Comparison of ENCODE assay signal across 9 cellular contexts in the genomic region with DNA sequence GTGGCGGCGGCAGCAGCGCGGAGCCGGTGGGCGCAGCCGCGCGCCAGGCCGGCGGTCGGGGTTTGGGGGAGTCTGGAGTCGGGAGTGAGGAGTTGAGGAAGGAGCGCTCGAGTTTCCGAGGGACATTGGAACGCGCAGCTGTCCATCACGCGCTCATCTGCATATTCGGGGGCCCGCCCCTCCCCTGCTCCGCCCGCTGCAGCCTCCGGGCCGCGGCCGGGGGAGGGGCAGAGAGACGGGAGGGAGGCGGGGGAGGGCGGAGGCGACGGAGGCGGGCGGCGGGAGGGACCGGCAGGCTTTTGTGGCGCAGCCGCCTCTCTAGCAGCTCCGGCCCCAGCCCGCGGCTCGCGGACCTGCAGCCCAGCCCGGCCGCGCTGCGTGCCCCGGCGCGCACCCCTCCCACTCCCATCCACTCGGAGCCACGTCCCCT. TPM values are rescaled to one million over a fixed set of nuclear protein-coding genes. Genes with fewer than 3 reads are reported as not detected.
DNase-seq lines count a peak whose midpoint lies in the region; ATAC-seq and TF ChIP-seq lines count a peak whose summit lies in the region.
"Had no signal": no experiment of that assay in that cellular context is flagged by ENCODE, and none has a peak within 500 bp of the region (broad histone marks: within the 10 kb centered on the region; RNA-seq: fewer than 3 reads in every experiment).

TSS of gene IRX2 (minus strand) at position 86 of the 430 bp plus-strand sequence. CDS start 264 bp downstream, outside the sequence.

- H3K4me2 ChIP-seq in BLaER1, result peak within 1 kb of the TSS; percentile 95

- peaks cover 43% of the 10 kb centered on the region for H3K4me1 ChIP-seq in BLaER1
- peaks cover 6 to 47% (median 20%) of the 10 kb centered on the region in 4 donors for H3K4me1 ChIP-seq in upper lobe of left lung

- H3K4me3 Mint-ChIP-seq in naive thymus-derived CD8-positive, alpha-beta T cell, result peak within 1 kb of the TSS in 5 of 10 donors; percentile 6 to 43 (median 26)

- POLR2A ChIA-PET in naive thymus-derived CD8-positive, alpha-beta T cell (lab: Charles Lee), result no interaction called here

- H3K27ac ChIP-seq in BLaER1 (peak within 1 kb of the TSS; percentile 92), upper lobe of left lung (peak within 1 kb of the TSS; percentile 84 to 94 (median 89))
- H3K27ac ChIP-seq: uterus had no signal

- no peak for TF ChIP-seq CTCF in cardiac fibroblast (IDR thresholded peaks at IDR 0.05; ENCODE audit: low read depth, low read length)
- no peak for TF ChIP-seq CTCF in kidney epithelial cell (IDR thresholded peaks at IDR 0.05; ENCODE audit: insufficient read depth, low read length, poor library complexity, severe bottlenecking)
- no peak for TF ChIP-seq CTCF in upper lobe of left lung (IDR thresholded peaks at IDR 0.05)

- peaks cover 0 to 11% (median 0%) of the 10 kb centered on the region in 9 donors for H3K9me3 Mint-ChIP-seq in naive thymus-derived CD8-positive, alpha-beta T cell

- H3K4me3 ChIP-seq in BLaER1 (peak within 1 kb of the TSS; percentile 75), cardiac fibroblast (replicated peaks in 1 of 2; ENCODE audit: low read depth in 2 of 2, low read length in 2 of 2) (peak within 1 kb of the TSS; percentile 29 to 60), kidney epithelial cell (ENCODE audit: low read depth, low read length) (peak within 1 kb of the TSS; percentile 46), upper lobe of left lung (peak within 1 kb of the TSS in 3 of 4 donors; percentile 51 to 57 (median 57))
- H3K4me3 ChIP-seq: uterus had no signal

- peaks cover 48% of the 10 kb centered on the region for H4K20me1 ChIP-seq in BLaER1

- H3K27me3 ChIP-seq in BLaER1 (no peaks in the 10 kb centered on the region), kidney epithelial cell (ENCODE audit: control insufficient read depth, insufficient read depth, low read length) (peaks cover 76% of the 10 kb centered on the region), upper lobe of left lung (peaks cover 0 to 59% (median 27%) of the 10 kb centered on the region in 4 donors)

- H3K27ac Mint-ChIP-seq in naive thymus-derived CD8-positive, alpha-beta T cell, result no peak within 1 kb of the TSS

- ATAC-seq in upper lobe of left lung (ENCODE audit: low FRiP score in 2 of 2) (peak; percentile 84 to 85), HG03439 (IDR thresholded peaks at IDR 0.05; ENCODE audit: unreplicated experiment) (no peak)
- no peak for ATAC-seq in naive thymus-derived CD8-positive, alpha-beta T cell

- TF ChIP-seq EP300 in upper lobe of left lung (IDR thresholded peaks at IDR 0.05), result no peak

- H3K36me3 Mint-ChIP-seq in naive thymus-derived CD8-positive, alpha-beta T cell, result peaks cover 0 to 8% (median 0%) of the 10 kb centered on the region in 3 donors

- H3K4me1 Mint-ChIP-seq in naive thymus-derived CD8-positive, alpha-beta T cell, result peaks cover 8 to 25% (median 18%) of the 10 kb centered on the region in 4 donors

- H3K9ac ChIP-seq in BLaER1, result peak within 1 kb of the TSS; percentile 91

- peaks cover 35% of the 10 kb centered on the region for H3K9me3 ChIP-seq in BLaER1
- no peaks in the 10 kb centered on the region for H3K9me3 ChIP-seq in upper lobe of left lung
- H3K9me3 ChIP-seq: uterus had no signal

- 0% methylated on average over 1 of the region's 53 CpGs; no CpG with 5 or more reads in 1 of the 2 donors for WGBS in upper lobe of left lung, 2 donors

- H3K36me3 ChIP-seq in BLaER1 (peaks cover 48% of the 10 kb centered on the region), kidney epithelial cell (ENCODE audit: control insufficient read depth, insufficient read depth, low read length) (no peaks in the 10 kb centered on the region), upper lobe of left lung (no peaks in the 10 kb centered on the region)
- H3K36me3 ChIP-seq: uterus had no signal

- H3K27me3 Mint-ChIP-seq in naive thymus-derived CD8-positive, alpha-beta T cell, result peaks cover 31 to 62% (median 49%) of the 10 kb centered on the region in 5 donors

- TF ChIP-seq POLR2A in upper lobe of left lung (IDR thresholded peaks at IDR 0.05), result peak in 2 of 4 donors; percentile 52 to 65

- peak; percentile 98 for DNase-seq in NCI-H1930 (lab: John Stamatoyannopoulos, UW)
- peak; percentile 77 to 87 for DNase-seq in cardiac fibroblast (ENCODE audit: low read depth in 2 of 2)
- peak; percentile 21 for DNase-seq in kidney epithelial cell (ENCODE audit: low read depth)
- peak; percentile 92 to 94 for DNase-seq in upper lobe of left lung
- DNase-seq in naive thymus-derived CD8-positive, alpha-beta T cell, result no peak
- no peak for DNase-seq in NCI-H1048 (lab: John Stamatoyannopoulos, UW)

RNA-seq across cellular contexts. Expression of gene IRX2, which starts in this region (rescaled TPM):
- total RNA-seq in kidney epithelial cell, result 2.8 and 5.5 TPM in 2 replicates
- total RNA-seq in upper lobe of left lung, result 100 to 1,000 TPM in 3 of 6 donors, 10 to 100 TPM in 3; 53.2 to 131 (median 106) TPM
- not detected for total RNA-seq in naive thymus-derived CD8-positive, alpha-beta T cell
- polyA plus RNA-seq in naive thymus-derived CD8-positive, alpha-beta T cell, result not detected

Comparison
In these comparisons a context has a peak if more than half of its experiments do, and no peak if none do; other contexts are left out.
1. DNase-seq: peak in NCI-H1930 (2 of 2), cardiac fibroblast (2 of 2), kidney epithelial cell (single experiment) and upper lobe of left lung (2 of 2); none in naive thymus-derived CD8-positive, alpha-beta T cell (0 of 10) and NCI-H1048 (single experiment).
2. ATAC-seq: peak in upper lobe of left lung (2 of 2); none in naive thymus-derived CD8-positive, alpha-beta T cell (0 of 2) and HG03439 (single experiment).
3. Peak in every context shown above with its lines, with median percentiles within 50 percentile points of each other: H3K4me3 ChIP-seq.